In the genomic region with DNA sequence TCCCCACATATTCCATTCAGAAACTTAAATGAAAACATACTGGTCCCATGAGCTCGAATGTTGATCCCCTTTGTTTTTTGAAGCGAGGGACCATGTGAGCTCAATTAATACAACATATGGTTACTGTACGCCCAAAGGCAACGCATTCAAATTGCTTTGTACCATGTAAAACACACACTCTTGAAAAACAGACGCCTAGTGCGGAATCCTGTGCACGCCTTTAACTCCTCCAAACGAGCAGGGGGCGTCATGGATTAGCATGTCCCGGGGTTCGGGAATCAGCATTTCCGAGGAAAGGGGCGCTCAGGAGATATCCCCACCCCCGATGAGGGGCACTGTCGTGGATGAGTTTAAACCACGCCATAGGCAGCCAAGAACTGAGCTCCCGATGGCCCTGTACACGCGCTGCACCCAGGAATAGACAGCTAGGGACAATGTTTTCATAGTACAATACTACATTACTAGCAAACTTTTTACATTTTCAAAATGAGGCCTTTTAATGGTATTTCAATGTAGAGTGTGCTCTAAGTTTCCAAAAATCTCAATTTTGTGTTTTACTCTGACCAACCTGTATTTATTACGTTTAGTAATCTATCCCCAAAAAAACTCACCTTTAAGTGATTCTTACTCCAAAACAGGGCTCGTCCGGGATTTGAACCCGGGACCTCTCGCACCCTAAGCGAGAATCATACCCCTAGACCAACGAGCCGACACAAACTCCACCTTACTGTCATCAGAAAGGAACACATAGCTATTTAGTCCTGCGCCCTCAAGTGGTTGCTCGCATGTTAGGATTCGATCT, we compare ENCODE assay signal across 1 cellular context.
TF ChIP-seq lines count a peak whose summit lies in the region.

No MANE protein-coding gene starts in this region.

TF ChIP-seq in K562, 482 proteins besides CTCF, POLR2A, EP300 and RAD21 (continued from another document and continues in another):
- TF ChIP-seq CUX1 (CRISPR knock-in tag; IDR thresholded peaks at IDR 0.05) (peak; percentile 78; the same call in 1 of the 2 replicates), ZNF184 (CRISPR knock-in tag; IDR thresholded peaks at IDR 0.05) (no peak), ILF3 (IDR thresholded peaks at IDR 0.05; ENCODE audit: borderline replicate concordance) (peak; percentile 61; the same call in 1 of the 2 replicates), RBBP5 (IDR thresholded peaks at IDR 0.05; ENCODE audit: borderline replicate concordance, insufficient read depth, low read length, poor library complexity, severe bottlenecking) (no peak), ESRRA (IDR thresholded peaks at IDR 0.05; ENCODE audit: borderline replicate concordance, low read depth) (peak; percentile 45), ARNT (IDR thresholded peaks at IDR 0.05) (peak; percentile 95 to 99), JUNB (CRISPR knock-in tag; conservative IDR thresholded peaks at IDR 0.05) (peak; percentile 28; the same call in 1 of the 2 replicates), CHD1 (IDR thresholded peaks at IDR 0.05; ENCODE audit: low read length) (peak; percentile 78), ATF7 (IDR thresholded peaks at IDR 0.05) (peak; percentile 76), MAFF (IDR thresholded peaks at IDR 0.05; ENCODE audit: low read length) (0 out of 2 replicates have a peak, but pooled peaks have one; percentile 16), ZNF589 (CRISPR knock-in tag; IDR thresholded peaks at IDR 0.05; ENCODE audit: low read depth) (no peak), HMGXB4 (CRISPR knock-in tag; IDR thresholded peaks at IDR 0.05) (peak; percentile 100), NR2F6 (CRISPR knock-in tag; IDR thresholded peaks at IDR 0.05) (0 out of 2 replicates have a peak, but pooled peaks have one; percentile 11), PHF20 (IDR thresholded peaks at IDR 0.05; ENCODE audit: partially characterized antibody) (peak; percentile 18), MXI1 (IDR thresholded peaks at IDR 0.05; ENCODE audit: low read depth, low read length) (no peak), EHMT2 (IDR thresholded peaks at IDR 0.05) (no peak), FOXK1 (CRISPR knock-in tag; IDR thresholded peaks at IDR 0.05; ENCODE audit: borderline replicate concordance) (peak; percentile 2; the same call in 1 of the 2 replicates), ZC3H11A (IDR thresholded peaks at IDR 0.05; ENCODE audit: low read depth, low read length) (peak; percentile 56; the same call in 1 of the 2 replicates), TEAD4 (IDR thresholded peaks at IDR 0.05; ENCODE audit: low read length) (peak; percentile 91), TEAD4 (CRISPR knock-in tag; IDR thresholded peaks at IDR 0.05; ENCODE audit: borderline replicate concordance) (no peak), MBD2 (IDR thresholded peaks at IDR 0.05; ENCODE audit: borderline replicate concordance, low read depth) (peak; percentile 4; the same call in 1 of the 2 replicates), ETS1 (conservative IDR thresholded peaks at IDR 0.05; ENCODE audit: control insufficient read depth, low read depth, low read length) (peak; percentile 91), WHSC1 (IDR thresholded peaks at IDR 0.05; ENCODE audit: low read length) (no peak), SREBF1 (IDR thresholded peaks at IDR 0.05; ENCODE audit: borderline replicate concordance, low read depth, low read length) (no peak; the same call in 1 of the 2 replicates), DPF2 (IDR thresholded peaks at IDR 0.05) (0 out of 2 replicates have a peak, but pooled peaks have one; percentile 38), ZNF274 (IDR thresholded peaks at IDR 0.05; ENCODE audit: borderline replicate concordance, low read depth, low read length) (0 out of 2 replicates have a peak, but pooled peaks have one; percentile 9), ZEB2 (IDR thresholded peaks at IDR 0.05) (0 out of 2 replicates have a peak, but pooled peaks have one; percentile 53), ZNF165 (CRISPR knock-in tag; IDR thresholded peaks at IDR 0.05; ENCODE audit: borderline replicate concordance) (no peak), BRF1 (IDR thresholded peaks at IDR 0.05; ENCODE audit: borderline replicate concordance, extremely low read depth, insufficient read length) (peak; percentile 72), RFX1 (IDR thresholded peaks at IDR 0.05) (no peak), POLR2B (IDR thresholded peaks at IDR 0.05; ENCODE audit: low read depth, partially characterized antibody) (peak; percentile 14), HLTF (IDR thresholded peaks at IDR 0.05) (peak; percentile 80; the same call in 1 of the 2 replicates), HDAC2 (IDR thresholded peaks at IDR 0.05) (peak; percentile 12; the same call in 1 of the 2 replicates), ETV1 (tag; conservative IDR thresholded peaks at IDR 0.05; ENCODE audit: low read depth) (0 out of 2 replicates have a peak, but pooled peaks have one; percentile 34), SNIP1 (IDR thresholded peaks at IDR 0.05; ENCODE audit: low read depth) (no peak), TCF15 (CRISPR knock-in tag; IDR thresholded peaks at IDR 0.05) (no peak), ARID2 (IDR thresholded peaks at IDR 0.05) (peak; percentile 21; the same call in 1 of the 2 replicates), CBX3 (IDR thresholded peaks at IDR 0.05; ENCODE audit: borderline replicate concordance in 1 of 2, low read length in 2 of 2) (peak in 1 of 2 experiments; percentile 81; a peak in 2 of 3 replicates), POU5F1 (IDR thresholded peaks at IDR 0.05; ENCODE audit: borderline replicate concordance, low read depth, low read length, partially characterized antibody) (no peak), HES1 (IDR thresholded peaks at IDR 0.05; ENCODE audit: low read depth) (peak; percentile 58; the same call in 1 of the 2 replicates), FOXP4 (CRISPR knock-in tag; IDR thresholded peaks at IDR 0.05; ENCODE audit: borderline replicate concordance) (0 out of 2 replicates have a peak, but pooled peaks have one; percentile 54), CXXC5 (CRISPR knock-in tag; IDR thresholded peaks at IDR 0.05) (peak; percentile 56; the same call in 1 of the 2 replicates), KDM1A (IDR thresholded peaks at IDR 0.05) (peak in 1 of 2 experiments; percentile 56; a peak in 3 of 4 replicates), TCF3 (CRISPR knock-in tag; IDR thresholded peaks at IDR 0.05) (peak; percentile 8; the same call in 1 of the 2 replicates), NR2C1 (IDR thresholded peaks at IDR 0.05) (no peak), NR2C1 (tag; IDR thresholded peaks at IDR 0.05) (peak; percentile 12; the same call in 1 of the 2 replicates), MAFG (tag; conservative IDR thresholded peaks at IDR 0.05) (0 out of 2 replicates have a peak, but pooled peaks have one; percentile 6), TAL1 (IDR thresholded peaks at IDR 0.05) (peak; percentile 23), ZNF431 (CRISPR knock-in tag; IDR thresholded peaks at IDR 0.05) (0 out of 2 replicates have a peak, but pooled peaks have one; percentile 49), PTRF (tag; IDR thresholded peaks at IDR 0.05) (0 out of 2 replicates have a peak, but pooled peaks have one; percentile 26), FOXK2 (conservative IDR thresholded peaks at IDR 0.05 in 1 of 2, IDR thresholded peaks at IDR 0.05 in 1 of 2; ENCODE audit: low read depth in 2 of 2) (peak; percentile 66 to 90; a peak in 3 of 4 replicates)
- TF ChIP-seq, protein P1, sequence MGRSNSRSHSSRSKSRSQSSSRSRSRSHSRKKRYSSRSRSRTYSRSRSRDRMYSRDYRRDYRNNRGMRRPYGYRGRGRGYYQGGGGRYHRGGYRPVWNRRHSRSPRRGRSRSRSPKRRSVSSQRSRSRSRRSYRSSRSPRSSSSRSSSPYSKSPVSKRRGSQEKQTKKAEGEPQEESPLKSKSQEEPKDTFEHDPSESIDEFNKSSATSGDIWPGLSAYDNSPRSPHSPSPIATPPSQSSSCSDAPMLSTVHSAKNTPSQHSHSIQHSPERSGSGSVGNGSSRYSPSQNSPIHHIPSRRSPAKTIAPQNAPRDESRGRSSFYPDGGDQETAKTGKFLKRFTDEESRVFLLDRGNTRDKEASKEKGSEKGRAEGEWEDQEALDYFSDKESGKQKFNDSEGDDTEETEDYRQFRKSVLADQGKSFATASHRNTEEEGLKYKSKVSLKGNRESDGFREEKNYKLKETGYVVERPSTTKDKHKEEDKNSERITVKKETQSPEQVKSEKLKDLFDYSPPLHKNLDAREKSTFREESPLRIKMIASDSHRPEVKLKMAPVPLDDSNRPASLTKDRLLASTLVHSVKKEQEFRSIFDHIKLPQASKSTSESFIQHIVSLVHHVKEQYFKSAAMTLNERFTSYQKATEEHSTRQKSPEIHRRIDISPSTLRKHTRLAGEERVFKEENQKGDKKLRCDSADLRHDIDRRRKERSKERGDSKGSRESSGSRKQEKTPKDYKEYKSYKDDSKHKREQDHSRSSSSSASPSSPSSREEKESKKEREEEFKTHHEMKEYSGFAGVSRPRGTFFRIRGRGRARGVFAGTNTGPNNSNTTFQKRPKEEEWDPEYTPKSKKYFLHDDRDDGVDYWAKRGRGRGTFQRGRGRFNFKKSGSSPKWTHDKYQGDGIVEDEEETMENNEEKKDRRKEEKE (IDR thresholded peaks at IDR 0.05; ENCODE audit: borderline replicate concordance in 1 of 2, control insufficient read depth in 1 of 2, low read depth in 2 of 2, low read length in 1 of 2) = peak in 1 of 2 experiments; percentile 69; a peak in 1 of 4 replicates
